Comparison of ENCODE assay signal across 8 cellular contexts in genomic region chr13:23510979-23511735, GRCh38. TPM values are rescaled to one million over a fixed set of nuclear protein-coding genes. Genes with fewer than 3 reads are reported as not detected.
DNase-seq lines count a peak whose midpoint lies in the region; ATAC-seq and TF ChIP-seq lines count a peak whose summit lies in the region.

No MANE protein-coding gene starts in this region.

- H3K4me2 ChIP-seq in hepatocyte = no peak overlapping the region

- H3K4me3 ChIP-seq in AG04449 (ENCODE audit: low read depth, low read length) = no peak overlapping the region
- H3K4me3 ChIP-seq in hepatocyte = no peak overlapping the region

- no peaks in the 10 kb centered on the region for H4K20me1 ChIP-seq in hepatocyte (ENCODE audit: insufficient read depth, poor library complexity, severe bottlenecking)

- POLR2A ChIA-PET in AG04449 (lab: Yijun Ruan, JAX) = no interaction called here
- POLR2A ChIA-PET in RWPE1 (lab: Yijun Ruan, JAX; ENCODE audit: low non-redundant PET) = no interaction called here

- no peaks in the 10 kb centered on the region for H3K79me2 ChIP-seq in hepatocyte

- no peak overlapping the region for H2AFZ ChIP-seq in hepatocyte

- no peaks in the 10 kb centered on the region for H3K36me3 ChIP-seq in hepatocyte (replicated peaks; ENCODE audit: insufficient read depth, low read depth)

- no peaks in the 10 kb centered on the region for H3K9me3 ChIP-seq in hepatocyte (ENCODE audit: low read depth)

- no peaks in the 10 kb centered on the region for H3K27me3 ChIP-seq in hepatocyte

- peak; percentile 38 for TF ChIP-seq CTCF in AG04449 (IDR thresholded peaks at IDR 0.05; ENCODE audit: insufficient read depth, low read length, missing control alignments)
- peak; percentile 49 for TF ChIP-seq CTCF in hepatocyte (IDR thresholded peaks at IDR 0.05; ENCODE audit: poor library complexity)
- no peak for TF ChIP-seq CTCF in RWPE1 (conservative IDR thresholded peaks at IDR 0.05; ENCODE audit: low read depth)

- CTCF ChIA-PET in AG04449 (lab: Yijun Ruan, JAX) (interaction anchor here (0.6 to 2.0 kb wide), 3 partner anchors 28 to 56 kb away, joined by 3 to 4 read pairs (median 4); no protein-coding TSS in a partner anchor), RWPE1 (lab: Yijun Ruan, JAX) (interaction anchor here (0.6 to 0.7 kb wide), 2 partner anchors 57 to 68 kb away, joined by 3 to 4 read pairs; no protein-coding TSS in a partner anchor)

- H3K9me2 ChIP-seq in hepatocyte (replicated peaks; ENCODE audit: insufficient read depth) = no peaks in the 10 kb centered on the region

- 91% methylated on average over 4 of the region's 4 CpGs for WGBS in hepatocyte (ENCODE audit: low lambda C conversion rate, missing lambda C conversion rate)

- DNase-seq in AG04449 (ENCODE audit: low read depth, low spot score) (no peak), SK-N-DZ (ENCODE audit: low spot score) (peak; percentile 67), hepatocyte (ENCODE audit: low spot score) (peak; percentile 57), RWPE1 (ENCODE audit: low spot score) (no peak)
- no peak for DNase-seq in activated CD8-positive, alpha-beta memory T cell treated with anti-CD3 and anti-CD28 coated beads, Interleukin-2, amount 50 U/mL, for 48 hours

- no peaks in the 10 kb centered on the region for H3K4me1 ChIP-seq in hepatocyte (ENCODE audit: insufficient read depth)

- ATAC-seq in GM21786 (IDR thresholded peaks at IDR 0.05; ENCODE audit: unreplicated experiment) = peak; percentile 55
- no peak for ATAC-seq in HG03342 (IDR thresholded peaks at IDR 0.05; ENCODE audit: unreplicated experiment)
- no peak for ATAC-seq in HG03378 (IDR thresholded peaks at IDR 0.05; ENCODE audit: unreplicated experiment)

- H3K27ac ChIP-seq in hepatocyte (no peak overlapping the region), RWPE1 (no peak overlapping the region)

RNA-seq across cellular contexts. Expression of gene TNFRSF19, which starts 59.1 kb away (rescaled TPM):
- polyA plus RNA-seq in SK-N-DZ (2014; cell fraction: cytosol; rRNA removed) = 3.0 and 3.3 TPM in 2 replicates
- 2.4 and 4.4 TPM in 2 replicates for polyA plus RNA-seq in SK-N-DZ (2014; cell fraction: nucleus; rRNA removed)
- 22.7 and 25.3 TPM in 2 replicates for total RNA-seq in hepatocyte
- 13.9 and 19.8 TPM in 2 replicates for polyA plus RNA-seq in hepatocyte

Comparison
In these comparisons a context has a peak if more than half of its experiments do, and no peak if none do; other contexts are left out.
1. DNase-seq: peak in SK-N-DZ (single experiment) and hepatocyte (single experiment); none in AG04449 (single experiment), RWPE1 (single experiment) and activated CD8-positive, alpha-beta memory T cell treated with anti-CD3 and anti-CD28 coated beads, Interleukin-2, amount 50 U/mL, for 48 hours (single experiment).